Comparison of ENCODE assay signal across 8 cellular contexts in the genomic region with DNA sequence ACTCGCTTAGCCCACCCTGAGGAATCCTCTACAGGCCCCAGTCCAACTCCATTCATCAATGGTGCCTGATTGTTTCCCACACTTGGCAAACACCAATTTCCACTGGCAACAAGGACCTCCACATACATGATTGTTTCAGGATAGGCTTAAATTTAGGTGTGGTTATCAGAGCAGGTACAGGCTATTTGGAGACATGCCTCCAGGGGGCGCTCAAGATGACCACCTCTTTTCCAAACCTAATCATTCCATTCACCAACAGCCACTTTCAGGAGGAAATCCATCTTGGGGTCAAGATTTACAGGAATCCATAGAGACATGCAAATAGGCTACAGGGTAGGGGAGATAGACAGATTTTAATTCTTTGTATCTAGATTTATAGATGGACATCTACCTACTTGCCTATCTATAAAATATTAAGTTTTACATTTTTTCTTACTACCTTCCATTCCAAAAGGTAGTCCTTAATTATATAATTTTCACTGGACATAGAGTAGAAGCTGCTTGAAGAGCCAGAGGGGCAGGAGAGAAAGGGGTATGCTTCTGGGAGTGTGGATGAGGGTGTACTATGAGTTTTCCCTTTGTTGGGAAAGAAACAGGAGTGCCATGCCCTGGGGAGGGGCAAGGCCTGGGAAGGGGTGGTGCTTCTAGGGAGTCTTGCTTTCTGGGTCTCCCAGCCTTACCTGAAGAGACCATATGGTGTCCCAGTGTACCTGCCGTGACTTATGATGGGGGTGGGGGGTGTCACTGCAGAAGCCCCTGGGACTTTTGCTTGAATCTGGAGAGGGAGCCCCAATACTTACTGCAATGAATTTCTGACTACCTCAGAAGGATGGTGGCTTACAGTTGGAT. TPM values are rescaled to one million over a fixed set of nuclear protein-coding genes. Genes with fewer than 3 reads are reported as not detected.
DNase-seq lines count a peak whose midpoint lies in the region; ATAC-seq lines count a peak whose summit lies in the region.

No MANE protein-coding gene starts in this region.

- no peaks in the 10 kb centered on the region for H3K36me3 ChIP-seq in H7 (replicated peaks; ENCODE audit: control insufficient read depth, insufficient read depth, low read length)

- H3K27me3 ChIP-seq in H7 (ENCODE audit: control insufficient read depth, insufficient read depth, low read length) = no peaks in the 10 kb centered on the region

- in situ Hi-C loops in Caki2 (cut with HindIII; ENCODE audit: low pct_unique_long_range_greater_than_20kb, low sequenced_read_pairs) = no loop called here

- H3K9me3 Mint-ChIP-seq in activated T-cell treated with anti-CD3 and anti-CD28 coated beads, Interleukin-2, amount 50 U/mL, for 4 hours = no peaks in the 10 kb centered on the region

- H3K4me3 ChIP-seq in H7 (ENCODE audit: insufficient read depth, low read depth, low read length) = no peak overlapping the region

- H3K4me3 Mint-ChIP-seq in activated T-cell treated with anti-CD3 and anti-CD28 coated beads, Interleukin-2, amount 50 U/mL, for 4 hours = no peak overlapping the region

- peaks cover 7% of the 10 kb centered on the region for H3K27me3 Mint-ChIP-seq in activated T-cell treated with anti-CD3 and anti-CD28 coated beads, Interleukin-2, amount 50 U/mL, for 4 hours (ENCODE audit: low read depth)

- peak; percentile 38 for ATAC-seq in left lobe of liver
- ATAC-seq in HG03565 (IDR thresholded peaks at IDR 0.05; ENCODE audit: unreplicated experiment) = no peak
- ATAC-seq in activated T-cell treated with anti-CD3 and anti-CD28 coated beads, Interleukin-2, amount 50 U/mL, for 4 hours = no peak
- no peak for ATAC-seq in HG03469 (IDR thresholded peaks at IDR 0.05; ENCODE audit: unreplicated experiment)

- H3K4me1 Mint-ChIP-seq in activated T-cell treated with anti-CD3 and anti-CD28 coated beads, Interleukin-2, amount 50 U/mL, for 4 hours (ENCODE audit: low read depth) = no peaks in the 10 kb centered on the region

- DNase-seq in Caki2 (ENCODE audit: low read depth) = peak; percentile 7
- DNase-seq in H7 = peak; percentile 76
- DNase-seq in SKM-1 (lab: John Stamatoyannopoulos, UW; ENCODE audit: unreplicated experiment) = peak; percentile 37
- no peak for DNase-seq in left lobe of liver (ENCODE audit: low spot score)
- no peak for DNase-seq in DMS114 treated with DMSO at 0.1 percent for 48 hours (lab: John Stamatoyannopoulos, UW; ENCODE audit: unreplicated experiment)
- DNase-seq in activated T-cell treated with anti-CD3 and anti-CD28 coated beads, Interleukin-2, amount 50 U/mL, for 4 hours = no peak

- H3K36me3 Mint-ChIP-seq in activated T-cell treated with anti-CD3 and anti-CD28 coated beads, Interleukin-2, amount 50 U/mL, for 4 hours (ENCODE audit: insufficient read depth) = no peaks in the 10 kb centered on the region

RNA-seq across cellular contexts. Expression of a gene that starts 14.1 kb away (rescaled TPM):
- total RNA-seq in Caki2 (2014; rRNA removed; shearing (Covaris generic); ENCODE audit: low replicate concordance) = not detected in 2 replicates
- 0.83 and 1.6 TPM in 2 replicates for total RNA-seq in H7 (2014; rRNA removed; shearing (Covaris generic))
- total RNA-seq in left lobe of liver = not detected
- total RNA-seq in activated T-cell treated with anti-CD3 and anti-CD28 coated beads, Interleukin-2, amount 50 U/mL, for 4 hours = not detected

Comparison
In these comparisons a context has a peak if more than half of its experiments do, and no peak if none do; other contexts are left out.
1. DNase-seq: peak in Caki2 (single experiment), H7 (single experiment) and SKM-1 (single experiment); none in left lobe of liver (single experiment), DMS114 treated with DMSO at 0.1 percent for 48 hours (single experiment) and activated T-cell treated with anti-CD3 and anti-CD28 coated beads, Interleukin-2, amount 50 U/mL, for 4 hours (single experiment).